ENCODE assay signal across 3 cellular contexts in genomic region chr19:6063576-6063961, GRCh38.
TF ChIP-seq lines count a peak whose summit lies in the region.

No MANE protein-coding gene starts in this region.

TF ChIP-seq in SK-N-SH, 30 proteins besides CTCF, POLR2A, EP300 and RAD21:
- TF ChIP-seq RFX5 (IDR thresholded peaks at IDR 0.05; ENCODE audit: low read length) (no peak), USF1 (IDR thresholded peaks at IDR 0.05; ENCODE audit: borderline replicate concordance, low read depth) (no peak)

TF ChIP-seq in SK-N-SH treated with all-trans-retinoic acid at 6 μM for 48 hours, 23 proteins besides CTCF, POLR2A, EP300 and RAD21:
- TF ChIP-seq ESRRG (CRISPR knock-in tag; IDR thresholded peaks at IDR 0.05) (no peak), GLIS3 (CRISPR knock-in tag; IDR thresholded peaks at IDR 0.05) (no peak), ZC3H10 (CRISPR knock-in tag; IDR thresholded peaks at IDR 0.05) (no peak), TCF4 (CRISPR knock-in tag; IDR thresholded peaks at IDR 0.05; ENCODE audit: borderline replicate concordance) (no peak), CSDC2 (CRISPR knock-in tag; IDR thresholded peaks at IDR 0.05) (no peak), ZNF70 (CRISPR knock-in tag; IDR thresholded peaks at IDR 0.05) (no peak), SNAI2 (CRISPR knock-in tag; IDR thresholded peaks at IDR 0.05) (no peak), ZFP3 (CRISPR knock-in tag; IDR thresholded peaks at IDR 0.05) (no peak), ARNTL (CRISPR knock-in tag; IDR thresholded peaks at IDR 0.05; ENCODE audit: borderline replicate concordance, low read depth) (no peak)

TF ChIP-seq in endothelial cell of umbilical vein, 7 proteins besides CTCF, POLR2A, EP300 and RAD21:
- TF ChIP-seq EZH2 (IDR thresholded peaks at IDR 0.05; ENCODE audit: borderline replicate concordance, low read depth, low read length, severe bottlenecking) = no peak
- no peak for TF ChIP-seq MYC (IDR thresholded peaks at IDR 0.05; ENCODE audit: low read depth, low read length)
- no peak for TF ChIP-seq FOS (IDR thresholded peaks at IDR 0.05; ENCODE audit: borderline replicate concordance, insufficient read depth, low read length)
- TF ChIP-seq JUN (IDR thresholded peaks at IDR 0.05; ENCODE audit: borderline replicate concordance, insufficient read depth, insufficient read length, low read depth) = no peak
- TF ChIP-seq GATA2 (IDR thresholded peaks at IDR 0.05; ENCODE audit: insufficient read depth, insufficient read length, low read depth, low read length) = no peak
- TF ChIP-seq MAX (IDR thresholded peaks at IDR 0.05; ENCODE audit: insufficient read depth, insufficient read length) = no peak
- TF ChIP-seq POLR2AphosphoS5 (IDR thresholded peaks at IDR 0.05; ENCODE audit: insufficient read depth, low read depth, low read length) = no peak
TF ChIP-seq in endothelial cell of umbilical vein: peak in this region for 0.
